Comparison of ENCODE assay signal across 9 cellular contexts in the genomic region with DNA sequence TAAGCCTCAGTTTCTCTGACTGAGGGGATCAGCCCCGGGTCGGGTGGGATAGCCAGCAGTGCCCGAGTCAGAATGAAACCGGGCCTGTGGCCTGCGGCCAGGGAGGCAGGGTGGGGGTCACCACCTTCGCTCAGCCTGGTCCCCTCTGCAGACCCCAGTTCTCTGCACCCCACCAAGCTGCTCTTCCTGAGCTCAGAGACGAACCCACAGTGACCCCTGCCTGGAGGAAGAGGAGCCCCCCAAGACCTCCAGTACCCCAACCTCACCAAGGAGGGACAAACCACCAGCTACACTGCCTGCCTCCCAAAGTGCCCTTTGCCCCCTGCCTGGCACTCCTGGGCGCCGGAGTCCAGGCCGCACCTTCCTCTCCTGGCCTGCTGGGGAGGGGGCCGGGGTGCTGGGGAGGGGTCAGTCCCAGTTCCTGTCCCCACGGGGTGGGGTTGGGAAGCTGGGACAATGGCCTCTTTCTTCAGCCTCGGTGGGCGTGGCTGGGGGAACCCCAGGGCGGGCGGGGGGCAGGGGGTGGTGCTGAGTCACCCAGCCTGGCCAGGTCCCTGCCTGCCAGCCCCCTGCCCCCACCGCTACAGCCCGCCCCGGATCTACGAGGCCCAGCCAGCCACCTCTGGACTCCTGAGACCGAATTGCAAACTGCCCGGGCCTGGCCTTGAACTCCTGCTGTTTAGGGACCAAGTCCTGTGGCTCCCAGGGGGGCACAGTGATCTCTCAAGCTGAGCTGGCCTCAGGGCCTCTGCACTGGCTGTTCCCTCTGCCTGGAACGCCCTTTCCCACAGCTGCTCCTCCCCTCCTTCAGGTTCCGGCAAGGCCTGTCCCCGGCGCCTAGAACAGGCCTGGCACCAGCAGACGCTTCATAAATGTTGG. TPM values are rescaled to one million over a fixed set of nuclear protein-coding genes. Genes with fewer than 3 reads are reported as not detected.
A peak's percentile ranks its signal among the peaks of the same experiment; 100 is the strongest.
DNase-seq lines count a peak whose midpoint lies in the region; ATAC-seq and TF ChIP-seq lines count a peak whose summit lies in the region.
"Had no signal": no experiment of that assay in that cellular context is flagged by ENCODE, and none has a peak within 500 bp of the region (broad histone marks: within the 10 kb centered on the region; RNA-seq: fewer than 3 reads in every experiment).

No MANE protein-coding gene starts in this region.

- POLR2A ChIA-PET in activated CD4-positive, alpha-beta memory T cell treated with anti-CD3 and anti-CD28 coated beads, Interleukin-2, amount 10 ng/mL, durations not matched to agents 7 days and 5 days (lab: Charles Lee) = no interaction called here

- peaks cover 31% of the 10 kb centered on the region for H3K4me1 Mint-ChIP-seq in activated CD4-positive, alpha-beta memory T cell treated with anti-CD3 and anti-CD28 coated beads, Interleukin-2, amount 10 ng/mL, durations not matched to agents 7 days and 5 days

- DNase-seq in H7 = peak; percentile 74
- no peak for DNase-seq in activated CD4-positive, alpha-beta memory T cell treated with anti-CD3 and anti-CD28 coated beads, Interleukin-2, amount 10 ng/mL, durations not matched to agents 7 days and 5 days
- DNase-seq in right atrium auricular region (ENCODE audit: low spot score) = no peak
- DNase-seq in stimulated activated CD4-positive, alpha-beta T cell treated with anti-CD3 and anti-CD28 coated beads, Interleukin-4, amount 100 ng/mL, for 4 hours = no peak
- no peak for DNase-seq in superior temporal gyrus (ENCODE audit: extremely low spot score)
- DNase-seq: OCI-M1 had no signal

- H3K4me3 ChIP-seq in H7 (ENCODE audit: insufficient read depth, low read depth, low read length) = no peak overlapping the region
- H3K4me3 ChIP-seq in right atrium auricular region = no peak overlapping the region
- peak overlapping the region in 1 of 7 experiments; percentile 10 for H3K4me3 ChIP-seq in skin epidermis

- H3K27me3 Mint-ChIP-seq in activated CD4-positive, alpha-beta memory T cell treated with anti-CD3 and anti-CD28 coated beads, Interleukin-2, amount 10 ng/mL, durations not matched to agents 7 days and 5 days = no peaks in the 10 kb centered on the region

- CTCF ChIA-PET in activated CD4-positive, alpha-beta memory T cell treated with anti-CD3 and anti-CD28 coated beads, Interleukin-2, amount 10 ng/mL, durations not matched to agents 7 days and 5 days (lab: Charles Lee) = no interaction called here

- no peak overlapping the region for H3K4me3 Mint-ChIP-seq in activated CD4-positive, alpha-beta memory T cell treated with anti-CD3 and anti-CD28 coated beads, Interleukin-2, amount 10 ng/mL, durations not matched to agents 7 days and 5 days

- ATAC-seq in SK-N-SH treated with all-trans-retinoic acid at 6 μM for 48 hours = no peak
- no peak for ATAC-seq in HG03196 (IDR thresholded peaks at IDR 0.05; ENCODE audit: unreplicated experiment)

- H3K4me1 ChIP-seq in right atrium auricular region = peaks cover 0 to 42% of the 10 kb centered on the region in 2 donors

- peak overlapping the region; percentile 19 for H3K27ac Mint-ChIP-seq in activated CD4-positive, alpha-beta memory T cell treated with anti-CD3 and anti-CD28 coated beads, Interleukin-2, amount 10 ng/mL, durations not matched to agents 7 days and 5 days

- H3K36me3 Mint-ChIP-seq in activated CD4-positive, alpha-beta memory T cell treated with anti-CD3 and anti-CD28 coated beads, Interleukin-2, amount 10 ng/mL, durations not matched to agents 7 days and 5 days (ENCODE audit: low read depth) = peaks cover 58% of the 10 kb centered on the region

- no peaks in the 10 kb centered on the region for H3K9me3 ChIP-seq in right atrium auricular region

- H3K27me3 ChIP-seq in H7 (ENCODE audit: control insufficient read depth, insufficient read depth, low read length) (no peaks in the 10 kb centered on the region), right atrium auricular region (no peaks in the 10 kb centered on the region)

- no peak for TF ChIP-seq CTCF in right atrium auricular region (IDR thresholded peaks at IDR 0.05)

- H3K9me3 Mint-ChIP-seq in activated CD4-positive, alpha-beta memory T cell treated with anti-CD3 and anti-CD28 coated beads, Interleukin-2, amount 10 ng/mL, durations not matched to agents 7 days and 5 days = no peaks in the 10 kb centered on the region

- H3K27ac ChIP-seq in right atrium auricular region (peak overlapping the region; percentile 68 to 69), skin epidermis (peak overlapping the region in 20 of 21 experiments; percentile 44 to 88 (median 80))

- peaks cover 18% of the 10 kb centered on the region for H3K36me3 ChIP-seq in H7 (replicated peaks; ENCODE audit: control insufficient read depth, insufficient read depth, low read length)
- H3K36me3 ChIP-seq in right atrium auricular region = peaks cover 53% of the 10 kb centered on the region

TF ChIP-seq in SK-N-SH treated with all-trans-retinoic acid at 6 μM for 48 hours, 23 proteins besides CTCF, POLR2A, EP300 and RAD21:
- TF ChIP-seq PPARA (CRISPR knock-in tag; IDR thresholded peaks at IDR 0.05; ENCODE audit: borderline replicate concordance) = no peak
- no peak for TF ChIP-seq OSR1 (CRISPR knock-in tag; IDR thresholded peaks at IDR 0.05)
- no peak for TF ChIP-seq ZNF70 (CRISPR knock-in tag; IDR thresholded peaks at IDR 0.05)
- no peak for TF ChIP-seq RARB (CRISPR knock-in tag; IDR thresholded peaks at IDR 0.05)
- no peak for TF ChIP-seq ZNF8 (CRISPR knock-in tag; IDR thresholded peaks at IDR 0.05)
- TF ChIP-seq ARNTL (CRISPR knock-in tag; IDR thresholded peaks at IDR 0.05; ENCODE audit: borderline replicate concordance, low read depth) = no peak
- TF ChIP-seq TOX (CRISPR knock-in tag; IDR thresholded peaks at IDR 0.05; ENCODE audit: borderline replicate concordance) = no peak
- no peak for TF ChIP-seq TCF4 (CRISPR knock-in tag; IDR thresholded peaks at IDR 0.05; ENCODE audit: borderline replicate concordance)
- no peak for TF ChIP-seq ESRRG (CRISPR knock-in tag; IDR thresholded peaks at IDR 0.05)
- TF ChIP-seq ZFP3 (CRISPR knock-in tag; IDR thresholded peaks at IDR 0.05) = no peak
- TF ChIP-seq PATZ1 (CRISPR knock-in tag; IDR thresholded peaks at IDR 0.05; ENCODE audit: borderline replicate concordance) = no peak
- no peak for TF ChIP-seq ZC3H10 (CRISPR knock-in tag; IDR thresholded peaks at IDR 0.05)
- no peak for TF ChIP-seq GLIS3 (CRISPR knock-in tag; IDR thresholded peaks at IDR 0.05)
- TF ChIP-seq ZFP30 (CRISPR knock-in tag; IDR thresholded peaks at IDR 0.05) = no peak
- no peak for TF ChIP-seq ZNF565 (CRISPR knock-in tag; conservative IDR thresholded peaks at IDR 0.05; ENCODE audit: low read depth)
- TF ChIP-seq BACH2 (CRISPR knock-in tag; IDR thresholded peaks at IDR 0.05; ENCODE audit: borderline replicate concordance) = no peak

RNA-seq across cellular contexts. Expression of gene ZBTB7A, which starts 14.3 kb away (rescaled TPM):
- total RNA-seq in H7 (2014; rRNA removed; shearing (Covaris generic)) = 18.3 and 20.8 TPM in 2 replicates
- 10 to 100 TPM; 53.1 to 53.5 TPM for total RNA-seq in activated CD4-positive, alpha-beta memory T cell treated with anti-CD3 and anti-CD28 coated beads, Interleukin-2, amount 10 ng/mL, durations not matched to agents 7 days and 5 days
- 10 to 100 TPM; 33.8 to 50.0 TPM for total RNA-seq in right atrium auricular region

RNA-seq across cellular contexts. Expression of gene PIAS4, which starts 44.8 kb away (rescaled TPM):
- total RNA-seq in H7 (2014; rRNA removed; shearing (Covaris generic)) = 47.9 and 54.4 TPM in 2 replicates
- total RNA-seq in activated CD4-positive, alpha-beta memory T cell treated with anti-CD3 and anti-CD28 coated beads, Interleukin-2, amount 10 ng/mL, durations not matched to agents 7 days and 5 days = 10 to 100 TPM; 28.6 to 33.2 TPM
- total RNA-seq in right atrium auricular region = 10 to 100 TPM; 10.9 to 11.4 TPM
